ENCODE assay signal across 8 cellular contexts in the genomic region with DNA sequence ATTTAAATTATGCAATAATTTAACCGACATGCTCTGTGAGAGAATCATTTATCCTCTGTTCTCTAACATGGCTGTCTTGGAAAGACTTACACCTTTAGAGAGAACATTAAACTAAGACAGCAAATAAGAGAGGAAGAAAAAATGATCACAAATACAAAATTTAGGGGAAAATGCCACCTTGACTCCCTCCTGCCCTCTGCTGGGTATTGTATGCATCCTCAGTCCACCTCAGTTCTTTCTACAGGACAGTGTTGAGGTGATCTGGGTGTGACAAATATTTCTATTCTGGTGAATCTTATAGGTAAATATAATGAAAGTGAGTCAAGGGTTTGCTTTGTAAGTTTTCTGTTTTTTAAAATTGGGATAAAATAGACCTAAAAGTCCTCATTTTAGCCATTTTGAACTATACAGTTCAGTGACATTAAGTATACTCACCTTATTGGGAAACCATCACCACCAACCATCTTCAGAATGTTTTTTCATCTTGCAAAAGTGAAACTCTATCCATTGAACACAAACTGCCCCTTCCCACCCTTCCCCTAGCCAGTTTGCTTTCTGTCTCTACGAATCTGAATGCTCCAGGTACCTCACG.
DNase-seq lines count a peak whose midpoint lies in the region; ATAC-seq and TF ChIP-seq lines count a peak whose summit lies in the region.

No MANE protein-coding gene starts in this region.

- TF ChIP-seq CTCF in OCI-LY3 (IDR thresholded peaks at IDR 0.05; ENCODE audit: low read depth, low read length) (peak; percentile 83), coronary artery (IDR thresholded peaks at IDR 0.05) (peak; percentile 57), osteocyte (IDR thresholded peaks at IDR 0.05) (peak; percentile 49)

- H3K9me3 ChIP-seq in OCI-LY3 (ENCODE audit: insufficient read depth, low read length) = no peaks in the 10 kb centered on the region

- ATAC-seq in HG02973 (IDR thresholded peaks at IDR 0.05; ENCODE audit: unreplicated experiment) (no peak), HG03342 (IDR thresholded peaks at IDR 0.05; ENCODE audit: unreplicated experiment) (no peak)

- no peaks in the 10 kb centered on the region for H3K9me3 Mint-ChIP-seq in osteocyte (ENCODE audit: unreplicated experiment)

- H3K27me3 Mint-ChIP-seq in osteocyte (ENCODE audit: unreplicated experiment) = peaks cover 2% of the 10 kb centered on the region

- no peak overlapping the region for H2AFZ ChIP-seq in OCI-LY3 (ENCODE audit: low read depth, low read length)

- H3K4me2 ChIP-seq in OCI-LY3 (ENCODE audit: low read length) = no peak overlapping the region

- DNase-seq in stimulated activated CD4-positive, alpha-beta T cell treated with anti-CD3 and anti-CD28 coated beads, Interleukin-2, amount 100 ng/mL, for 24 hours = peak; percentile 18 to 34
- DNase-seq in stimulated activated CD4-positive, alpha-beta T cell treated with anti-CD3 and anti-CD28 coated beads, Interleukin-1b, Interleukin-23, amount 100 ng/mL, for 48 hours = no peak
- DNase-seq in coronary artery (ENCODE audit: low spot score) = no peak
- DNase-seq in osteocyte (ENCODE audit: extremely low spot score, unreplicated experiment) = no peak
- no peak for DNase-seq in NCI-H1436 treated with DMSO at 0.1 percent for 48 hours (lab: John Stamatoyannopoulos, UW)

- H3K27ac Mint-ChIP-seq in osteocyte (ENCODE audit: unreplicated experiment) = no peak overlapping the region

- H3K36me3 ChIP-seq in OCI-LY3 (replicated peaks; ENCODE audit: low read depth, low read length) = no peaks in the 10 kb centered on the region

- no peak overlapping the region for H3K27ac ChIP-seq in OCI-LY3 (ENCODE audit: low read length)
- no peak overlapping the region for H3K27ac ChIP-seq in coronary artery

- H3K4me1 ChIP-seq in OCI-LY3 (ENCODE audit: low read length) = no peaks in the 10 kb centered on the region

- no peaks in the 10 kb centered on the region for H3K4me1 Mint-ChIP-seq in osteocyte (ENCODE audit: unreplicated experiment)

- H3K36me3 Mint-ChIP-seq in osteocyte (ENCODE audit: unreplicated experiment) = no peaks in the 10 kb centered on the region

- no peak overlapping the region for H3K4me3 Mint-ChIP-seq in osteocyte (ENCODE audit: unreplicated experiment)

- H4K20me1 ChIP-seq in OCI-LY3 (ENCODE audit: insufficient read depth, low read length) = no peaks in the 10 kb centered on the region

- no peak overlapping the region for H3K9ac ChIP-seq in OCI-LY3 (ENCODE audit: low read length)

- H3K4me3 ChIP-seq in OCI-LY3 (ENCODE audit: low read length) (no peak overlapping the region), coronary artery (no peak overlapping the region)

- H3K27me3 ChIP-seq in OCI-LY3 (ENCODE audit: low read depth, low read length) = peaks cover 55% of the 10 kb centered on the region

- no peaks in the 10 kb centered on the region for H3K79me2 ChIP-seq in OCI-LY3 (ENCODE audit: low read length)

Comparison
In these comparisons a context has a peak if more than half of its experiments do, and no peak if none do; other contexts are left out.
1. DNase-seq: peak in stimulated activated CD4-positive, alpha-beta T cell treated with anti-CD3 and anti-CD28 coated beads, Interleukin-2, amount 100 ng/mL, for 24 hours (2 of 2); none in stimulated activated CD4-positive, alpha-beta T cell treated with anti-CD3 and anti-CD28 coated beads, Interleukin-1b, Interleukin-23, amount 100 ng/mL, for 48 hours (single experiment), coronary artery (single experiment), osteocyte (single experiment) and NCI-H1436 treated with DMSO at 0.1 percent for 48 hours (single experiment).
2. Peak in every context shown above with its lines, with median percentiles within 50 percentile points of each other: CTCF ChIP-seq.